1 cellular context compared by ENCODE assay signal in the genomic region with DNA sequence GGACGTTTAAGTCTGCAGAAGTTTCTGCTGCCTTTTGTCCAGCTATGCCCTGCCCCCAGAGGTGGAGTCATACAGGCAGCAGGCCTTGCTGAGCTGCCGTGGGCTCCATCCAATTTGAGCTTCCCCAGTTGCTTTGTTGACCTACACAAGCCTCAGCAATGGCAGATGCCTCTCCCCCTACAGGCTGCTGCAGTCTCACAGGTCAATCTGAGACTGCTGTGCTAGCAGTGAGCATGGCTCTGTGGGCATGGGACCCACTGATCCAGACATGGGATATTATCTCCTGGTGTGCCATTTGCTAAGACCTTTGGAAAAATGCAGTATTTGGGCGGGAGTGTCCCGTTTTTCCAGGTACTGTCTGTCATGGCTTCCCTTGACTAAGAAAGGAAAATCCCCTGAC.
TF ChIP-seq lines count a peak whose summit lies in the region.

No MANE protein-coding gene starts in this region.

TF ChIP-seq in H1, 55 proteins besides CTCF, POLR2A, EP300 and RAD21:
- TF ChIP-seq KDM1A (IDR thresholded peaks at IDR 0.05; ENCODE audit: borderline replicate concordance, low read length), result no peak
- no peak for TF ChIP-seq CBX8 (IDR thresholded peaks at IDR 0.05; ENCODE audit: borderline replicate concordance, low read depth, low read length)
- TF ChIP-seq KDM5A (IDR thresholded peaks at IDR 0.05; ENCODE audit: low read length), result no peak
- TF ChIP-seq BRCA1 (IDR thresholded peaks at IDR 0.05; ENCODE audit: low read depth, low read length), result no peak
- TF ChIP-seq CBX5 (IDR thresholded peaks at IDR 0.05; ENCODE audit: low read depth, low read length), result no peak
- no peak for TF ChIP-seq CEBPB (IDR thresholded peaks at IDR 0.05; ENCODE audit: low read depth, low read length)
- no peak for TF ChIP-seq POU5F1 (IDR thresholded peaks at IDR 0.05; ENCODE audit: low read depth, low read length)
- no peak for TF ChIP-seq FOSL1 (IDR thresholded peaks at IDR 0.05; ENCODE audit: insufficient read depth, low read depth, low read length)
- TF ChIP-seq, protein P1, sequence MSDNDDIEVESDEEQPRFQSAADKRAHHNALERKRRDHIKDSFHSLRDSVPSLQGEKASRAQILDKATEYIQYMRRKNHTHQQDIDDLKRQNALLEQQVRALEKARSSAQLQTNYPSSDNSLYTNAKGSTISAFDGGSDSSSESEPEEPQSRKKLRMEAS (IDR thresholded peaks at IDR 0.05), result no peak
- no peak for TF ChIP-seq MAFK (IDR thresholded peaks at IDR 0.05; ENCODE audit: low read depth, low read length)
- TF ChIP-seq RXRA (IDR thresholded peaks at IDR 0.05; ENCODE audit: insufficient read depth, low read depth, low read length), result no peak
- TF ChIP-seq JUND (IDR thresholded peaks at IDR 0.05; ENCODE audit: low read length), result no peak
- no peak for TF ChIP-seq RFX5 (IDR thresholded peaks at IDR 0.05; ENCODE audit: borderline replicate concordance, low read depth, low read length)
- TF ChIP-seq SP2 (IDR thresholded peaks at IDR 0.05; ENCODE audit: low read length), result no peak
- no peak for TF ChIP-seq SIX5 (IDR thresholded peaks at IDR 0.05; ENCODE audit: low read depth, low read length)
- TF ChIP-seq JUN (IDR thresholded peaks at IDR 0.05; ENCODE audit: low read depth, low read length), result no peak
- TF ChIP-seq SUZ12 (IDR thresholded peaks at IDR 0.05; ENCODE audit: low read length), result no peak
